In genomic region chr16:13909872-13910303, GRCh38 we compare ENCODE assay signal across 9 cellular contexts. TPM values are rescaled to one million over a fixed set of nuclear protein-coding genes. Genes with fewer than 3 reads are reported as not detected.
DNase-seq lines count a peak whose midpoint lies in the region; ATAC-seq and TF ChIP-seq lines count a peak whose summit lies in the region.
"Had no signal": no experiment of that assay in that cellular context is flagged by ENCODE, and none has a peak within 500 bp of the region (broad histone marks: within the 10 kb centered on the region; RNA-seq: fewer than 3 reads in every experiment).

No MANE protein-coding gene starts in this region.

- CTCF ChIA-PET in MCF 10A (lab: Yijun Ruan, JAX) = no interaction called here

- ATAC-seq in HG02678 (IDR thresholded peaks at IDR 0.05; ENCODE audit: unreplicated experiment) (no peak), HG02885 (IDR thresholded peaks at IDR 0.05; ENCODE audit: poor library complexity, unreplicated experiment) (no peak), HG03159 (IDR thresholded peaks at IDR 0.05; ENCODE audit: unreplicated experiment) (no peak)

- H3K36me3 Mint-ChIP-seq in MCF 10A (ENCODE audit: insufficient read depth, unreplicated experiment) = peaks cover 4% of the 10 kb centered on the region
- H3K36me3 Mint-ChIP-seq in nephron progenitor cell (ENCODE audit: low read depth) = no peaks in the 10 kb centered on the region
- H3K36me3 Mint-ChIP-seq: naive B cell had no signal

- POLR2A ChIA-PET in MCF 10A (lab: Yijun Ruan, JAX) = interaction anchor here (1.0 to 1.1 kb wide), 2 partner anchors 10 kb away, joined by 3 to 4 read pairs; partner anchors contain the start of gene ERCC4

- H3K9me3 Mint-ChIP-seq in MCF 10A (ENCODE audit: unreplicated experiment) = peaks cover 12% of the 10 kb centered on the region
- peaks cover 48% of the 10 kb centered on the region for H3K9me3 Mint-ChIP-seq in nephron progenitor cell

- BruUV-seq in MCF 10A (replicated peaks; lab: Mats Ljungman, UMichigan) = no TSS peak

- peaks cover 8% of the 10 kb centered on the region for H3K4me1 Mint-ChIP-seq in MCF 10A (ENCODE audit: insufficient read depth, unreplicated experiment)
- H3K4me1 Mint-ChIP-seq in nephron progenitor cell = no peaks in the 10 kb centered on the region

- H3K27me3 Mint-ChIP-seq in MCF 10A (ENCODE audit: insufficient read depth, unreplicated experiment) (peaks cover 16% of the 10 kb centered on the region), nephron progenitor cell (ENCODE audit: low read depth, poor library complexity) (peaks cover 14% of the 10 kb centered on the region)

- TF ChIP-seq CTCF in MCF 10A (IDR thresholded peaks at IDR 0.05; ENCODE audit: unreplicated experiment) (no peak), nephron progenitor cell (IDR thresholded peaks at IDR 0.05) (no peak)

- DNase-seq in HuH-7 (ENCODE audit: low spot score) = peak; percentile 6
- peak; percentile 12 for DNase-seq in MCF 10A (ENCODE audit: unreplicated experiment)
- peak; percentile 66 for DNase-seq in iris pigment epithelial cell (ENCODE audit: low read depth)
- DNase-seq in superior temporal gyrus (ENCODE audit: extremely low spot score) = peak; percentile 52
- DNase-seq in nephron progenitor cell = no peak
- DNase-seq: naive B cell had no signal

- intact Hi-C loops in MCF 10A (cut with micrococcal nuclease) = loop anchor here (10.0 kb wide), 1 partner anchor 45 kb away; no protein-coding TSS in a partner anchor

- H3K27ac Mint-ChIP-seq in MCF 10A (ENCODE audit: low read depth, unreplicated experiment) (no peak overlapping the region), nephron progenitor cell (no peak overlapping the region)
- H3K27ac Mint-ChIP-seq: naive B cell had no signal

- H3K4me3 Mint-ChIP-seq in MCF 10A (ENCODE audit: unreplicated experiment) (no peak overlapping the region), nephron progenitor cell (no peak overlapping the region)
- H3K4me3 Mint-ChIP-seq: naive B cell had no signal

RNA-seq across cellular contexts. Expression of gene ERCC4, which starts 10.1 kb away (rescaled TPM):
- total RNA-seq in MCF 10A (2022) = 10.3 and 15.9 TPM in 2 replicates
